In genomic region chr2:238104521-238105311, GRCh38 we compare ENCODE assay signal across 1 cellular context.
TF ChIP-seq lines count a peak whose summit lies in the region.

No MANE protein-coding gene starts in this region.

TF ChIP-seq in H1, 55 proteins besides CTCF, POLR2A, EP300 and RAD21:
- TF ChIP-seq TCF12 (IDR thresholded peaks at IDR 0.05; ENCODE audit: low read depth, low read length), result no peak
